Comparison of ENCODE assay signal across 8 cellular contexts in the genomic region with DNA sequence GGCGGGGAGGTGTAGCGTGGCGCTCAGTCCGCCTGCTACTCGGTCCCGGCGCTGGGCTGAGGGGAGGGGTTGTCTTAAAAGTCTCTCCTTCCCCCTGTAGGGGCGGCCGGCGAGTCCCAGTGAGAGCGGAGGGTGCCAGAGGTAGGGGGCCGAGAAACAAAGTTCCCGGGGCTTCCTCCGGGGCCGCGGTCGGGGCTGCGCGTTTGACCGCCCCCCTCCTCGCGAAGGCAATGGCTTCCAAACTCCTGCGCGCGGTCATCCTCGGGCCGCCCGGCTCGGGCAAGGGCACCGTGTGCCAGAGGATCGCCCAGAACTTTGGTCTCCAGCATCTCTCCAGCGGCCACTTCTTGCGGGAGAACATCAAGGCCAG. TPM values are rescaled to one million over a fixed set of nuclear protein-coding genes. Genes with fewer than 3 reads are reported as not detected.
DNase-seq lines count a peak whose midpoint lies in the region; ATAC-seq and TF ChIP-seq lines count a peak whose summit lies in the region.
"Not testable (repeated sequence)": the region's sequence is repeated elsewhere in the genome, so short reads cannot be mapped to it uniquely, and the experiment has no call there.

A gene (plus strand): TSS at position 26 of the 370 bp plus-strand sequence. CDS start 205 bp downstream, at position 231.

- H3K9me2 ChIP-seq in MM.1S (replicated peaks; ENCODE audit: insufficient read depth, low read length): not testable (repeated sequence)

- not testable (repeated sequence) for H3K9me3 ChIP-seq in AG04450 (ENCODE audit: control insufficient read depth, insufficient read depth, low read length); MM.1S (replicated peaks; ENCODE audit: insufficient read depth, low read length); right lobe of liver

- peak within 1 kb of the TSS; percentile 90 for H3K4me2 ChIP-seq in MM.1S (ENCODE audit: low read depth, low read length)

- POLR2A ChIA-PET in AG04450 (lab: Yijun Ruan, JAX): not testable (repeated sequence)

- TF ChIP-seq POLR2A in right lobe of liver (IDR thresholded peaks at IDR 0.05): not testable (repeated sequence)

- intact Hi-C loops in right lobe of liver (cut with DNase I): not testable (repeated sequence)

- peaks cover 35% of the 10 kb centered on the region for H3K27me3 Mint-ChIP-seq in activated T-helper 17 cell treated with anti-CD3 and anti-CD28 coated beads, Interleukin-2, amount 50 U/mL, for 72 hours

- CTCF ChIA-PET in AG04450 (lab: Charles Lee): interaction anchor here (1.0 kb wide), 1 partner anchor 539 kb away, joined by 3 read pairs; no protein-coding TSS in a partner anchor

- H3K4me1 Mint-ChIP-seq in activated T-helper 17 cell treated with anti-CD3 and anti-CD28 coated beads, Interleukin-2, amount 50 U/mL, for 72 hours: peaks cover 17% of the 10 kb centered on the region

- H3K27ac ChIP-seq in AG04450 (ENCODE audit: low read depth, low read length) (peak within 1 kb of the TSS; percentile 31), right lobe of liver (peak within 1 kb of the TSS; percentile 70 to 89 (median 72))
- H3K27ac ChIP-seq in MM.1S (ENCODE audit: low read length): not testable (repeated sequence)

- H3K27me3 ChIP-seq in AG04450 (ENCODE audit: control insufficient read depth, insufficient read depth, low read length): peaks cover 35% of the 10 kb centered on the region
- not testable (repeated sequence) for H3K27me3 ChIP-seq in MM.1S (replicated peaks; ENCODE audit: insufficient read depth, low read length); right lobe of liver

- DNase-seq in AG04450 (ENCODE audit: low read depth, low spot score); MM.1S; epithelial cell of esophagus (ENCODE audit: low read depth); right lobe of liver; renal cortical epithelial cell (ENCODE audit: low read depth): not testable (repeated sequence)

- TF ChIP-seq CTCF in AG04450 (IDR thresholded peaks at IDR 0.05; ENCODE audit: low read depth, low read length); MM.1S (IDR thresholded peaks at IDR 0.05; ENCODE audit: low read length); epithelial cell of esophagus (IDR thresholded peaks at IDR 0.05; ENCODE audit: insufficient read depth, low read depth, low read length, missing control alignments); right lobe of liver (IDR thresholded peaks at IDR 0.05): not testable (repeated sequence)

- WGBS in right lobe of liver (ENCODE audit: insufficient coverage, low coverage, low lambda C conversion rate, missing lambda C conversion rate): 0% methylated on average over 1 of the region's 33 CpGs

- peak; percentile 10 for ATAC-seq in GM19328 (IDR thresholded peaks at IDR 0.05; ENCODE audit: unreplicated experiment)
- ATAC-seq in HG02885 (IDR thresholded peaks at IDR 0.05; ENCODE audit: poor library complexity, unreplicated experiment): peak; percentile 5
- ATAC-seq in activated T-helper 17 cell treated with anti-CD3 and anti-CD28 coated beads, Interleukin-2, amount 50 U/mL, for 72 hours (replicated peaks): peak; percentile 21
- peak; percentile 6 to 26 (median 14) for ATAC-seq in right lobe of liver

- not testable (repeated sequence) for H4K20me1 ChIP-seq in MM.1S (ENCODE audit: insufficient read depth, low read length)

- H3K79me2 ChIP-seq in MM.1S (ENCODE audit: low read length): not testable (repeated sequence)

- peak within 1 kb of the TSS; percentile 89 for H3K27ac Mint-ChIP-seq in activated T-helper 17 cell treated with anti-CD3 and anti-CD28 coated beads, Interleukin-2, amount 50 U/mL, for 72 hours

- peak within 1 kb of the TSS; percentile 87 for H2AFZ ChIP-seq in MM.1S (ENCODE audit: low read length)

- not testable (repeated sequence) for H3K9me3 Mint-ChIP-seq in activated T-helper 17 cell treated with anti-CD3 and anti-CD28 coated beads, Interleukin-2, amount 50 U/mL, for 72 hours

- not testable (repeated sequence) for H3F3A ChIP-seq in MM.1S (ENCODE audit: insufficient read depth, low read length)

- H3K4me3 Mint-ChIP-seq in activated T-helper 17 cell treated with anti-CD3 and anti-CD28 coated beads, Interleukin-2, amount 50 U/mL, for 72 hours: peak within 1 kb of the TSS; percentile 94

- peaks cover 39% of the 10 kb centered on the region for H3K36me3 Mint-ChIP-seq in activated T-helper 17 cell treated with anti-CD3 and anti-CD28 coated beads, Interleukin-2, amount 50 U/mL, for 72 hours (ENCODE audit: low read depth)

- H3K4me3 ChIP-seq in AG04450 (ENCODE audit: low read depth, low read length) (peak within 1 kb of the TSS; percentile 50), MM.1S (ENCODE audit: low read length) (peak within 1 kb of the TSS; percentile 72), epithelial cell of esophagus (ENCODE audit: low read length) (peak within 1 kb of the TSS; percentile 61), right lobe of liver (peak within 1 kb of the TSS; percentile 71 to 84 (median 79))

- H3K4me1 ChIP-seq in MM.1S (ENCODE audit: low read length): not testable (repeated sequence)
- peaks cover 0 to 48% (median 9%) of the 10 kb centered on the region in 4 donors for H3K4me1 ChIP-seq in right lobe of liver

- H3K9ac ChIP-seq in MM.1S (ENCODE audit: low read length): peak within 1 kb of the TSS; percentile 33; the same call in 1 of the 2 replicates

- H3K36me3 ChIP-seq in MM.1S (replicated peaks; ENCODE audit: insufficient read depth, low read length); right lobe of liver: not testable (repeated sequence)

RNA-seq across cellular contexts. Expression of the gene that starts here (rescaled TPM):
- polyA plus RNA-seq in AG04450 (2011; rRNA removed): 0.78 and 0.82 TPM in 2 replicates
- 0.69 and 1.2 TPM in 2 replicates for polyA minus RNA-seq in AG04450 (2011; rRNA and poly(A)+ RNA removed)
- 100 to 1,000 TPM; 112 to 142 TPM for total RNA-seq in activated T-helper 17 cell treated with anti-CD3 and anti-CD28 coated beads, Interleukin-2, amount 50 U/mL, for 72 hours
- total RNA-seq in right lobe of liver (100 to 1,000 TPM; 108 to 171 (median 123) TPM), renal cortical epithelial cell (100 and 169 TPM in 2 replicates)
